In the genomic region with DNA sequence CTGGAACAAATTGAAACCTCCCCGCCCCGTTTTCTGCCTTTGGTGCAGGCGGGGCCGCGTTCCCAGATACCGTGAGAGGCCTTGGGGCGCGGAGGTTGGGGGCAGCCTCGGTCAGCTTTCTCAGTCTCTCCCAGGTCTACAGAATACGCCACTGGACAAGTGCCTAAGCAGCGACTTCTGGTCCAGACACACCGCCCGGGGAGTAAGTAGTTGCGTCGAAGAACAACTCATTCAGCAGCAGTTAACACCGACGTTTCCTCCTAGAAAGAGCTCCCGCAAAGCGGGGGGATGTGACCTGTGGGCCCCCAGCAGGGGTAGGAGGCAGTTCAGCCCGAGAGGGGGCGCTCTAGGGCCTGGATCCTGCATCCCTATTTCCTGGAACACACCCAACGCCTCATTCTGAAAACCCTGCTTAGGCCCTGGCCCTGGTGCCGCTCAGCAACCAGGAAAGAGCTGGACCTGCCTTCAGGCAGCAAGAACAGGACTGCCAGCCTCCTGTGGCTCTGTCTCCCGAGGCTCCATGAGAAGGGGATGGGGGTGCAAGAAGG, we compare ENCODE assay signal across 8 cellular contexts. TPM values are rescaled to one million over a fixed set of nuclear protein-coding genes. Genes with fewer than 3 reads are reported as not detected.
DNase-seq lines count a peak whose midpoint lies in the region; TF ChIP-seq lines count a peak whose summit lies in the region.

No MANE protein-coding gene starts in this region.

- DNase-seq in M059J (ENCODE audit: low read depth) (peak; percentile 2), endothelial cell (ENCODE audit: low spot score) (peak; percentile 78), progenitor cell of endocrine pancreas (ENCODE audit: low spot score, unreplicated experiment) (no peak), NCI-H226 (no peak), GM19238 (ENCODE audit: insufficient read length, low spot score) (no peak), AML-193 (lab: John Stamatoyannopoulos, UW) (no peak), NCI-H446 treated with DMSO at 0.1 percent for 48 hours (lab: John Stamatoyannopoulos, UW) (no peak)

- H3K27me3 Mint-ChIP-seq in endothelial cell (ENCODE audit: unreplicated experiment) (peaks cover 38% of the 10 kb centered on the region), progenitor cell of endocrine pancreas (peaks cover 98% of the 10 kb centered on the region)

- H3K36me3 Mint-ChIP-seq in endothelial cell (ENCODE audit: low read depth, unreplicated experiment) (peaks cover 6% of the 10 kb centered on the region), progenitor cell of endocrine pancreas (ENCODE audit: insufficient read depth) (no peaks in the 10 kb centered on the region)

- TF ChIP-seq CTCF in endothelial cell (IDR thresholded peaks at IDR 0.05; ENCODE audit: unreplicated experiment) (peak; percentile 82), progenitor cell of endocrine pancreas (IDR thresholded peaks at IDR 0.05; ENCODE audit: unreplicated experiment) (peak; percentile 45)

- no peak overlapping the region for H3K27ac Mint-ChIP-seq in endothelial cell (ENCODE audit: unreplicated experiment)
- no peak overlapping the region for H3K27ac Mint-ChIP-seq in progenitor cell of endocrine pancreas

- H3K4me3 Mint-ChIP-seq in endothelial cell (ENCODE audit: unreplicated experiment) (no peak overlapping the region), progenitor cell of endocrine pancreas (ENCODE audit: low read depth) (no peak overlapping the region)

- H3K9me3 Mint-ChIP-seq in endothelial cell (ENCODE audit: unreplicated experiment), result no peaks in the 10 kb centered on the region
- no peaks in the 10 kb centered on the region for H3K9me3 Mint-ChIP-seq in progenitor cell of endocrine pancreas (ENCODE audit: low read depth)

- H3K4me1 Mint-ChIP-seq in endothelial cell (ENCODE audit: unreplicated experiment) (peaks cover 38% of the 10 kb centered on the region), progenitor cell of endocrine pancreas (ENCODE audit: low read depth) (peaks cover 20% of the 10 kb centered on the region)

- H3K4me3 ChIP-seq in GM08714 (ENCODE audit: low read length), result peak overlapping the region; percentile 30; the same call in 1 of the 2 replicates

RNA-seq across cellular contexts. Expression of a gene that starts 6.5 kb away (rescaled TPM):
- not detected in 2 replicates for total RNA-seq in M059J (2014; rRNA removed; shearing (Covaris generic))
- total RNA-seq in endothelial cell (ENCODE audit: unreplicated experiment) (not detected), progenitor cell of endocrine pancreas (not detected in 2 replicates)

Comparison
In these comparisons a context has a peak if more than half of its experiments do, and no peak if none do; other contexts are left out.
1. DNase-seq: peak in M059J (single experiment) and endothelial cell (single experiment); none in progenitor cell of endocrine pancreas (single experiment), NCI-H226 (single experiment), GM19238 (single experiment), AML-193 (0 of 2) and NCI-H446 treated with DMSO at 0.1 percent for 48 hours (single experiment).